In the genomic region with DNA sequence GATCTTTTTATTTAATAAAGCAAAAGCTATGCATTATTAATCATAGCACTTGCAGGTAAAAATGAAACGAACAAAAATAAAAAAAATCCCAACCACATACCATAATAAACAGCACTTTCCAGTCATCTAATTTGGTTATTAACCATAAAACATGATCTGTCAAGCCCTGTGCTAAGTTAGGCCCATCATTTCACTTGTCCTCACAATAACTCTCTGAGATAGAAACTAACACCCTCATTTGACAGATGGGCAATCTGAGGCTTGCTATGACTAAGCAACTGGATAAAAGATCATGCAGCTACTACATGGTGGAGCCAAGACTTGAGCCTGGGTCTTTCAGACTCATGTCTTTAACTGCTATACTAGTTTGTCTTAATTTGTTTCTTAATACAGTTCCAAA, we compare ENCODE assay signal across 14 cellular contexts. TPM values are rescaled to one million over a fixed set of nuclear protein-coding genes. Genes with fewer than 3 reads are reported as not detected.
A peak's percentile ranks its signal among the peaks of the same experiment; 100 is the strongest.
DNase-seq lines count a peak whose midpoint lies in the region; ATAC-seq and FAIRE-seq lines count a peak whose summit lies in the region.
"Had no signal": no experiment of that assay in that cellular context is flagged by ENCODE, and none has a peak within 500 bp of the region (broad histone marks: within the 10 kb centered on the region; RNA-seq: fewer than 3 reads in every experiment).

No MANE protein-coding gene starts in this region.

- H3K27me3 Mint-ChIP-seq in effector memory CD8-positive, alpha-beta T cell: no peaks in the 10 kb centered on the region
- H3K27me3 Mint-ChIP-seq: memory B cell had no signal

- DNase-seq in effector memory CD8-positive, alpha-beta T cell: no peak
- no peak for DNase-seq in small intestine
- no peak for DNase-seq in GOT3 (lab: John Stamatoyannopoulos, UW)
- DNase-seq in GF-D8 (lab: John Stamatoyannopoulos, UW): no peak
- DNase-seq: heart left ventricle, NCI-H774 had no signal

- no peaks in the 10 kb centered on the region for H3K9me3 Mint-ChIP-seq in effector memory CD8-positive, alpha-beta T cell
- H3K9me3 Mint-ChIP-seq: memory B cell had no signal

- no peak overlapping the region for H3K4me3 Mint-ChIP-seq in effector memory CD8-positive, alpha-beta T cell
- H3K4me3 Mint-ChIP-seq: memory B cell had no signal

- no peak overlapping the region for H3K4me3 ChIP-seq in small intestine (ENCODE audit: low read depth in 1 of 2, low read length in 2 of 2)
- H3K4me3 ChIP-seq: adrenal gland, heart left ventricle, K562, SK-N-MC, vagina had no signal

- no peak for FAIRE-seq in small intestine (lab: Jason Lieb, UNC)

- ATAC-seq in GM18868 (IDR thresholded peaks at IDR 0.05; ENCODE audit: unreplicated experiment) (peak; percentile 87), GM21381 (IDR thresholded peaks at IDR 0.05; ENCODE audit: unreplicated experiment) (peak; percentile 94), HG03064 (IDR thresholded peaks at IDR 0.05; ENCODE audit: low read depth, unreplicated experiment) (peak; percentile 88)
- ATAC-seq in effector memory CD8-positive, alpha-beta T cell (replicated peaks): peak; percentile 62

- H3K4me1 Mint-ChIP-seq in effector memory CD8-positive, alpha-beta T cell (ENCODE audit: low read depth in 2 of 2): peaks cover 2 to 14% of the 10 kb centered on the region in 2 donors
- H3K4me1 Mint-ChIP-seq: memory B cell had no signal

- no peaks in the 10 kb centered on the region for H3K4me1 ChIP-seq in small intestine (ENCODE audit: control insufficient read depth in 2 of 2, insufficient read depth in 1 of 2, low read depth in 1 of 2, low read length in 1 of 2)
- H3K4me1 ChIP-seq: adrenal gland, heart left ventricle, vagina had no signal

- H3K27ac ChIP-seq in small intestine (ENCODE audit: low read depth in 1 of 2, low read length in 1 of 2): no peak overlapping the region
- H3K27ac ChIP-seq: adrenal gland, heart left ventricle, SK-N-MC, vagina had no signal

- H3K27ac Mint-ChIP-seq in effector memory CD8-positive, alpha-beta T cell: peak overlapping the region in 1 of 2 donors; percentile 20
- H3K27ac Mint-ChIP-seq: memory B cell had no signal

- no peaks in the 10 kb centered on the region for H3K27me3 ChIP-seq in small intestine (ENCODE audit: control insufficient read depth in 2 of 2, insufficient read depth in 2 of 2, low read length in 2 of 2)
- H3K27me3 ChIP-seq: adrenal gland, heart left ventricle, vagina had no signal

- WGBS in small intestine, 3 donors: 57 to 74% (median 73%) methylated on average over 1 of the region's 1 CpG

- H3K9me3 ChIP-seq in small intestine (ENCODE audit: control insufficient read depth, low read depth): no peaks in the 10 kb centered on the region
- H3K9me3 ChIP-seq: adrenal gland, heart left ventricle, vagina had no signal

- peaks cover 84% of the 10 kb centered on the region for H3K36me3 Mint-ChIP-seq in effector memory CD8-positive, alpha-beta T cell (ENCODE audit: insufficient read depth)

- peaks cover 15 to 22% of the 10 kb centered on the region in 2 donors for H3K36me3 ChIP-seq in small intestine (ENCODE audit: control insufficient read depth in 2 of 2, insufficient read depth in 2 of 2, low read length in 2 of 2)

RNA-seq across cellular contexts. Expression of gene PROSER1, which starts 21.8 kb away (rescaled TPM):
- polyA plus RNA-seq in small intestine: 10 to 100 TPM in 2 of 3 donors, 1 to 10 TPM in 1; 7.6 to 16.1 (median 13.8) TPM

RNA-seq across cellular contexts. Expression of gene NHLRC3, which starts 22.2 kb away (rescaled TPM):
- 1 to 10 TPM; 2.4 to 7.2 (median 5.4) TPM for polyA plus RNA-seq in small intestine

RNA-seq across cellular contexts. Expression of gene STOML3, which starts 25.5 kb away (rescaled TPM):
- not detected for polyA plus RNA-seq in small intestine
- polyA plus RNA-seq: adrenal gland, heart left ventricle had no signal
